In genomic region chr6:116536216-116536621, GRCh38 we compare ENCODE assay signal across 9 cellular contexts. TPM values are rescaled to one million over a fixed set of nuclear protein-coding genes. Genes with fewer than 3 reads are reported as not detected.
DNase-seq lines count a peak whose midpoint lies in the region; ATAC-seq lines count a peak whose summit lies in the region.
"Had no signal": no experiment of that assay in that cellular context is flagged by ENCODE, and none has a peak within 500 bp of the region (broad histone marks: within the 10 kb centered on the region; RNA-seq: fewer than 3 reads in every experiment).

No MANE protein-coding gene starts in this region.

- peaks cover 9% of the 10 kb centered on the region for H3K27me3 Mint-ChIP-seq in activated naive CD4-positive, alpha-beta T cell treated with anti-CD3 and anti-CD28 coated beads for 36 hours (ENCODE audit: low read depth)
- peaks cover 26% of the 10 kb centered on the region for H3K27me3 Mint-ChIP-seq in activated naive CD4-positive, alpha-beta T cell treated with anti-CD3 and anti-CD28 coated beads, Interleukin-2, amount 10 ng/mL, durations not matched to agents 7 days and 5 days

- no peaks in the 10 kb centered on the region for H3K36me3 Mint-ChIP-seq in activated naive CD4-positive, alpha-beta T cell treated with anti-CD3 and anti-CD28 coated beads for 36 hours (ENCODE audit: low read depth)
- H3K36me3 Mint-ChIP-seq in activated naive CD4-positive, alpha-beta T cell treated with anti-CD3 and anti-CD28 coated beads, Interleukin-2, amount 10 ng/mL, durations not matched to agents 7 days and 5 days, result no peaks in the 10 kb centered on the region
- H3K36me3 Mint-ChIP-seq in stimulated activated effector memory CD8-positive, alpha-beta T cell treated with anti-CD3 and anti-CD28 coated beads, Interleukin-12 subunit alpha, Interleukin-12 subunit beta, amount 100 ng/mL, for 72 hours, result no peaks in the 10 kb centered on the region

- H3K9me3 Mint-ChIP-seq in activated naive CD4-positive, alpha-beta T cell treated with anti-CD3 and anti-CD28 coated beads for 36 hours, result no peaks in the 10 kb centered on the region
- H3K9me3 Mint-ChIP-seq in activated naive CD4-positive, alpha-beta T cell treated with anti-CD3 and anti-CD28 coated beads, Interleukin-2, amount 10 ng/mL, durations not matched to agents 7 days and 5 days, result no peaks in the 10 kb centered on the region
- H3K9me3 Mint-ChIP-seq in stimulated activated effector memory CD8-positive, alpha-beta T cell treated with anti-CD3 and anti-CD28 coated beads, Interleukin-12 subunit alpha, Interleukin-12 subunit beta, amount 100 ng/mL, for 72 hours, result no peaks in the 10 kb centered on the region
- H3K9me3 Mint-ChIP-seq: central memory CD8-positive, alpha-beta T cell had no signal

- peak; percentile 24 for DNase-seq in activated naive CD4-positive, alpha-beta T cell treated with anti-CD3 and anti-CD28 coated beads for 36 hours
- no peak for DNase-seq in activated naive CD4-positive, alpha-beta T cell treated with anti-CD3 and anti-CD28 coated beads, Interleukin-2, amount 10 ng/mL, durations not matched to agents 7 days and 5 days
- peak; percentile 41 for DNase-seq in NCI-H345 (lab: John Stamatoyannopoulos, UW)
- DNase-seq in amniotic epithelial cell (ENCODE audit: low read depth), result peak; percentile 68
- no peak for DNase-seq in right cardiac atrium
- peak; percentile 8 to 52 for DNase-seq in stimulated activated effector memory CD8-positive, alpha-beta T cell treated with anti-CD3 and anti-CD28 coated beads, Interleukin-12 subunit alpha, Interleukin-12 subunit beta, amount 100 ng/mL, for 72 hours (ENCODE audit: low spot score in 2 of 2)

- CTCF ChIA-PET in activated naive CD4-positive, alpha-beta T cell treated with anti-CD3 and anti-CD28 coated beads for 36 hours (lab: Charles Lee), result interaction anchor here (1.4 to 4.5 kb wide), 5 partner anchors 18 to 268 kb away, joined by 3 to 52 read pairs (median 17); no protein-coding TSS in a partner anchor
- CTCF ChIA-PET in activated naive CD4-positive, alpha-beta T cell treated with anti-CD3 and anti-CD28 coated beads, Interleukin-2, amount 10 ng/mL, durations not matched to agents 7 days and 5 days (lab: Charles Lee), result interaction anchor here (1.4 to 2.9 kb wide), 4 partner anchors 25 to 267 kb away, joined by 3 to 30 read pairs (median 7); no protein-coding TSS in a partner anchor

- intact Hi-C loops in activated naive CD4-positive, alpha-beta T cell treated with anti-CD3 and anti-CD28 coated beads for 36 hours (cut with micrococcal nuclease), result loop anchor here (1.0 to 10.0 kb wide), 7 partner anchors 25 to 433 kb away; partner anchors contain the start of gene NT5DC1
- intact Hi-C loops in right cardiac atrium (cut with DNase I), result loop anchor here in 2 of 4 donors (10.0 kb wide), 1 partner anchor 251 kb away; no protein-coding TSS in a partner anchor

- no peaks in the 10 kb centered on the region for H3K4me1 ChIP-seq in right cardiac atrium (ENCODE audit: control insufficient read depth, insufficient read depth, low read length)

- H3K4me3 ChIP-seq in right cardiac atrium (ENCODE audit: low read length), result no peak overlapping the region

- H3K4me1 Mint-ChIP-seq in activated naive CD4-positive, alpha-beta T cell treated with anti-CD3 and anti-CD28 coated beads for 36 hours (ENCODE audit: low read depth), result no peaks in the 10 kb centered on the region
- H3K4me1 Mint-ChIP-seq in activated naive CD4-positive, alpha-beta T cell treated with anti-CD3 and anti-CD28 coated beads, Interleukin-2, amount 10 ng/mL, durations not matched to agents 7 days and 5 days, result no peaks in the 10 kb centered on the region
- no peaks in the 10 kb centered on the region for H3K4me1 Mint-ChIP-seq in stimulated activated effector memory CD8-positive, alpha-beta T cell treated with anti-CD3 and anti-CD28 coated beads, Interleukin-12 subunit alpha, Interleukin-12 subunit beta, amount 100 ng/mL, for 72 hours
- H3K4me1 Mint-ChIP-seq: central memory CD8-positive, alpha-beta T cell had no signal

- no peaks in the 10 kb centered on the region for H3K9me3 ChIP-seq in right cardiac atrium (ENCODE audit: control insufficient read depth, low read length)

- H3K4me3 Mint-ChIP-seq in activated naive CD4-positive, alpha-beta T cell treated with anti-CD3 and anti-CD28 coated beads for 36 hours, result no peak overlapping the region
- H3K4me3 Mint-ChIP-seq in activated naive CD4-positive, alpha-beta T cell treated with anti-CD3 and anti-CD28 coated beads, Interleukin-2, amount 10 ng/mL, durations not matched to agents 7 days and 5 days, result no peak overlapping the region
- no peak overlapping the region for H3K4me3 Mint-ChIP-seq in stimulated activated effector memory CD8-positive, alpha-beta T cell treated with anti-CD3 and anti-CD28 coated beads, Interleukin-12 subunit alpha, Interleukin-12 subunit beta, amount 100 ng/mL, for 72 hours
- H3K4me3 Mint-ChIP-seq: central memory CD8-positive, alpha-beta T cell had no signal

- no peaks in the 10 kb centered on the region for H3K27me3 ChIP-seq in right cardiac atrium (ENCODE audit: control insufficient read depth, insufficient read depth)

- no peak overlapping the region for H3K27ac Mint-ChIP-seq in activated naive CD4-positive, alpha-beta T cell treated with anti-CD3 and anti-CD28 coated beads for 36 hours
- no peak overlapping the region for H3K27ac Mint-ChIP-seq in activated naive CD4-positive, alpha-beta T cell treated with anti-CD3 and anti-CD28 coated beads, Interleukin-2, amount 10 ng/mL, durations not matched to agents 7 days and 5 days
- no peak overlapping the region for H3K27ac Mint-ChIP-seq in stimulated activated effector memory CD8-positive, alpha-beta T cell treated with anti-CD3 and anti-CD28 coated beads, Interleukin-12 subunit alpha, Interleukin-12 subunit beta, amount 100 ng/mL, for 72 hours

- no peak overlapping the region for H3K27ac ChIP-seq in right cardiac atrium (ENCODE audit: low read length)

- WGBS in right cardiac atrium, result 19% methylated on average over 4 of the region's 4 CpGs

- peak; percentile 68 for ATAC-seq in HG02759 (IDR thresholded peaks at IDR 0.05; ENCODE audit: unreplicated experiment)
- peak; percentile 16 to 31 for ATAC-seq in right cardiac atrium
- ATAC-seq in stimulated activated effector memory CD8-positive, alpha-beta T cell treated with anti-CD3 and anti-CD28 coated beads, Interleukin-12 subunit alpha, Interleukin-12 subunit beta, amount 100 ng/mL, for 72 hours, result peak; percentile 69
- no peak for ATAC-seq in GM21526 (IDR thresholded peaks at IDR 0.05; ENCODE audit: low FRiP score, unreplicated experiment)

RNA-seq across cellular contexts. Expression of gene TRAPPC3L, which starts 9.3 kb away (rescaled TPM):
- not detected for total RNA-seq in activated naive CD4-positive, alpha-beta T cell treated with anti-CD3 and anti-CD28 coated beads for 36 hours
- under 1 TPM; 0.20 to 0.32 (median 0.23) TPM for total RNA-seq in right cardiac atrium
- polyA plus RNA-seq in right cardiac atrium, result 0.18 TPM

RNA-seq across cellular contexts. Expression of gene CALHM4, which starts 17.3 kb away (rescaled TPM):
- total RNA-seq in activated naive CD4-positive, alpha-beta T cell treated with anti-CD3 and anti-CD28 coated beads for 36 hours, result not detected
- total RNA-seq in right cardiac atrium, result under 1 TPM in 1 of 4 donors, not detected in 3; 0.26 TPM
- 0.20 TPM for polyA plus RNA-seq in right cardiac atrium

RNA-seq across cellular contexts. Expression of gene CALHM5, which starts 24.8 kb away (rescaled TPM):
- total RNA-seq in activated naive CD4-positive, alpha-beta T cell treated with anti-CD3 and anti-CD28 coated beads for 36 hours, result not detected
- 1 to 10 TPM; 2.0 to 2.8 (median 2.4) TPM for total RNA-seq in right cardiac atrium
- 1.2 TPM for polyA plus RNA-seq in right cardiac atrium

RNA-seq across cellular contexts. Expression of gene RWDD1, which starts 35.1 kb away (rescaled TPM):
- total RNA-seq in activated naive CD4-positive, alpha-beta T cell treated with anti-CD3 and anti-CD28 coated beads for 36 hours, result 10 to 100 TPM; 47.8 to 50.3 TPM
- 10 to 100 TPM; 57.2 to 68.6 (median 63.2) TPM for total RNA-seq in right cardiac atrium
- 90.8 TPM for polyA plus RNA-seq in right cardiac atrium

Comparison
In these comparisons a context has a peak if more than half of its experiments do, and no peak if none do; other contexts are left out.
1. DNase-seq: peak in activated naive CD4-positive, alpha-beta T cell treated with anti-CD3 and anti-CD28 coated beads for 36 hours (single experiment), NCI-H345 (single experiment), amniotic epithelial cell (single experiment) and stimulated activated effector memory CD8-positive, alpha-beta T cell treated with anti-CD3 and anti-CD28 coated beads, Interleukin-12 subunit alpha, Interleukin-12 subunit beta, amount 100 ng/mL, for 72 hours (2 of 2); none in activated naive CD4-positive, alpha-beta T cell treated with anti-CD3 and anti-CD28 coated beads, Interleukin-2, amount 10 ng/mL, durations not matched to agents 7 days and 5 days (single experiment) and right cardiac atrium (0 of 3).